In the genomic region with DNA sequence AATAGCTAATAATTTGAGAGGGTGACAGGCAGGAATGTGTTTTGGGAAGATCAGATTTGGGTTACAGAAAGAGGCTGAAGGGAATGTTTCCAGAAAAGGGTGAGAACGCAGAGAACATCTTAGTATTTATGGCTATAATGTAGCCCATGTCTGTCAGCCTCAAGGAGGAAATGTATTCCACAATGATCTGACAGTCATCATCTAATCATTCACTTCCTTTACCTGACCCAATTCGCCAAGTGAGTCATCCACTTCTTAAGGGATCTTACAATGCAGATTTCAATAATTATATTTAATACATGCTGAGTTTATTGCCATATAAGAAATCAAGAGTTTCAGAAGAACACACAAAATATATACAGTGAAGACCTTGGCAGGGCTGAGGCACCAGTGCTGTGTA, we compare ENCODE assay signal across 24 cellular contexts. TPM values are rescaled to one million over a fixed set of nuclear protein-coding genes. Genes with fewer than 3 reads are reported as not detected.
DNase-seq lines count a peak whose midpoint lies in the region; ATAC-seq and TF ChIP-seq lines count a peak whose summit lies in the region.
"Had no signal": no experiment of that assay in that cellular context is flagged by ENCODE, and none has a peak within 500 bp of the region (broad histone marks: within the 10 kb centered on the region; RNA-seq: fewer than 3 reads in every experiment).

No MANE protein-coding gene starts in this region.

- peak; percentile 96 for ATAC-seq in RWPE2 (ENCODE audit: low read depth)
- ATAC-seq in body of pancreas: no peak
- ATAC-seq: A549, gastrocnemius medialis, left lobe of liver had no signal

- H3K9me3 ChIP-seq in RWPE2 (ENCODE audit: severe bottlenecking) (no peaks in the 10 kb centered on the region), body of pancreas (no peaks in the 10 kb centered on the region), WERI-Rb-1 (ENCODE audit: severe bottlenecking) (no peaks in the 10 kb centered on the region)
- H3K9me3 ChIP-seq: A549, gastrocnemius medialis had no signal

- H3K36me3 ChIP-seq in RWPE2 (ENCODE audit: low read depth) (peaks cover 23% of the 10 kb centered on the region), body of pancreas (replicated peaks in 1 of 2; ENCODE audit: insufficient read depth in 1 of 2, low read depth in 2 of 2) (peaks cover 0 to 7% of the 10 kb centered on the region in 2 donors), WERI-Rb-1 (peaks cover 19% of the 10 kb centered on the region)

- H3K4me1 ChIP-seq in RWPE2 (ENCODE audit: insufficient read depth, poor library complexity, severe bottlenecking) (peaks cover 14% of the 10 kb centered on the region), body of pancreas (peaks cover 10% of the 10 kb centered on the region)
- H3K4me1 ChIP-seq: A549 had no signal

- peak overlapping the region; percentile 18 for H3K27ac Mint-ChIP-seq in activated naive CD4-positive, alpha-beta T cell treated with anti-CD3 and anti-CD28 coated beads, Interleukin-2, amount 50 U/mL, for 24 hours
- H3K27ac Mint-ChIP-seq: activated CD4-positive, alpha-beta memory T cell treated with anti-CD3 and anti-CD28 coated beads for 36 hours; activated naive CD4-positive, alpha-beta T cell treated with anti-CD3 and anti-CD28 coated beads for 36 hours; nephron had no signal

- 82 to 88% methylated on average over 2 of the region's 2 CpGs for WGBS in body of pancreas, 2 donors

- H3K27ac ChIP-seq in RWPE2 (ENCODE audit: poor library complexity, severe bottlenecking) (peak overlapping the region; percentile 93), epithelial cell of prostate (peak overlapping the region; percentile 93), body of pancreas (no peak overlapping the region), WERI-Rb-1 (no peak overlapping the region)
- H3K27ac ChIP-seq: A549, gastrocnemius medialis had no signal

- TF ChIP-seq CTCF in RWPE2 (IDR thresholded peaks at IDR 0.05; ENCODE audit: poor library complexity, severe bottlenecking) (no peak), body of pancreas (IDR thresholded peaks at IDR 0.05) (no peak), WERI-Rb-1 (IDR thresholded peaks at IDR 0.05; ENCODE audit: low read depth, low read length) (no peak), GM20000 (IDR thresholded peaks at IDR 0.05; ENCODE audit: extremely low read depth, missing control alignments) (no peak)

- intact Hi-C loops in body of pancreas (cut with DNase I): no loop called here

- DNase-seq in activated naive CD4-positive, alpha-beta T cell treated with Interleukin-2 at 50 U/mL for 16 hours: no peak
- DNase-seq in RWPE2 (ENCODE audit: low spot score) (no peak), epithelial cell of prostate (ENCODE audit: low read depth, low spot score) (peak; percentile 45), NCI-H526 (lab: John Stamatoyannopoulos, UW) (no peak), body of pancreas (no peak), WERI-Rb-1 (no peak), GM20000 (ENCODE audit: low spot score) (no peak)
- DNase-seq: activated naive CD4-positive, alpha-beta T cell treated with anti-CD3 and anti-CD28 coated beads for 36 hours; activated T-cell treated with anti-CD3 and anti-CD28 coated beads, Interleukin-2, amount 50 U/mL, for 1 hour; C1 segment of cervical spinal cord; cortex of kidney; DMS 273 treated with DMSO at 0.1 percent for 48 hours; gastrocnemius medialis; NCI-H1092 treated with DMSO at 0.1 percent for 48 hours; NK-92 treated with Interleukin-12 subunit alpha and Interleukin-12 subunit beta, amount 100 ng/mL, for 24 hours; RPMI8226; stimulated activated CD4-positive, alpha-beta T cell treated with anti-CD3 and anti-CD28 coated beads, Interleukin-4, amount 100 ng/mL, for 1 hour had no signal

- H3K27me3 ChIP-seq in RWPE2 (ENCODE audit: insufficient read depth, poor library complexity, severe bottlenecking): no peaks in the 10 kb centered on the region
- H3K27me3 ChIP-seq in body of pancreas: no peaks in the 10 kb centered on the region
- no peaks in the 10 kb centered on the region for H3K27me3 ChIP-seq in WERI-Rb-1 (ENCODE audit: insufficient read depth, low read depth, severe bottlenecking)
- H3K27me3 ChIP-seq: gastrocnemius medialis had no signal

- no peak for TF ChIP-seq POLR2A in body of pancreas (IDR thresholded peaks at IDR 0.05)

- H3K36me3 Mint-ChIP-seq in activated naive CD4-positive, alpha-beta T cell treated with anti-CD3 and anti-CD28 coated beads, Interleukin-2, amount 50 U/mL, for 24 hours: no peaks in the 10 kb centered on the region

- H3K4me3 Mint-ChIP-seq in activated naive CD4-positive, alpha-beta T cell treated with anti-CD3 and anti-CD28 coated beads, Interleukin-2, amount 50 U/mL, for 24 hours: no peak overlapping the region
- H3K4me3 Mint-ChIP-seq: activated CD4-positive, alpha-beta memory T cell treated with anti-CD3 and anti-CD28 coated beads for 36 hours; activated naive CD4-positive, alpha-beta T cell treated with anti-CD3 and anti-CD28 coated beads for 36 hours; mesothelial cell of epicardium; nephron had no signal

- H3K9me3 Mint-ChIP-seq in activated naive CD4-positive, alpha-beta T cell treated with anti-CD3 and anti-CD28 coated beads, Interleukin-2, amount 50 U/mL, for 24 hours: no peaks in the 10 kb centered on the region
- H3K9me3 Mint-ChIP-seq: activated CD4-positive, alpha-beta memory T cell treated with anti-CD3 and anti-CD28 coated beads for 36 hours; activated naive CD4-positive, alpha-beta T cell treated with anti-CD3 and anti-CD28 coated beads for 36 hours; mesothelial cell of epicardium; nephron had no signal

- H3K4me3 ChIP-seq in RWPE2 (ENCODE audit: severe bottlenecking) (no peak overlapping the region), body of pancreas (no peak overlapping the region), WERI-Rb-1 (ENCODE audit: low read depth, low read length) (no peak overlapping the region)
- H3K4me3 ChIP-seq: A549, gastrocnemius medialis, smooth muscle cell had no signal

- H3K4me1 Mint-ChIP-seq in activated naive CD4-positive, alpha-beta T cell treated with anti-CD3 and anti-CD28 coated beads, Interleukin-2, amount 50 U/mL, for 24 hours: peaks cover 21% of the 10 kb centered on the region

- H3K27me3 Mint-ChIP-seq in activated naive CD4-positive, alpha-beta T cell treated with anti-CD3 and anti-CD28 coated beads, Interleukin-2, amount 50 U/mL, for 24 hours: no peaks in the 10 kb centered on the region
- H3K27me3 Mint-ChIP-seq: activated CD4-positive, alpha-beta memory T cell treated with anti-CD3 and anti-CD28 coated beads for 36 hours had no signal

RNA-seq across cellular contexts. Expression of gene TRIM45, which starts 10.8 kb away (rescaled TPM):
- total RNA-seq in body of pancreas: 1 to 10 TPM; 7.5 to 8.6 TPM

RNA-seq across cellular contexts. Expression of gene TTF2, which starts 50.6 kb away (rescaled TPM):
- total RNA-seq in body of pancreas: 1 to 10 TPM; 7.8 to 9.6 TPM

Comparison
In these comparisons a context has a peak if more than half of its experiments do, and no peak if none do; other contexts are left out.
1. H3K27ac ChIP-seq: peak in RWPE2 (single experiment) and epithelial cell of prostate (single experiment); none in body of pancreas (0 of 4) and WERI-Rb-1 (single experiment).